8 cellular contexts compared by ENCODE assay signal in genomic region chr6:26216886-26217713, GRCh38.
DNase-seq lines count a peak whose midpoint lies in the region; ATAC-seq and TF ChIP-seq lines count a peak whose summit lies in the region.

No MANE protein-coding gene starts in this region.

- intact Hi-C loops in spleen (cut with DNase I; ENCODE audit: low total_unique reads): no loop called here

- TF ChIP-seq POLR2A in spleen (IDR thresholded peaks at IDR 0.05): peak; percentile 38 to 96 (median 84)

- H3K36me3 ChIP-seq in BJ (ENCODE audit: control insufficient read depth, insufficient read depth, low read length) (no peaks in the 10 kb centered on the region), iPS-15b (ENCODE audit: control insufficient read depth, insufficient read depth, low read length) (no peaks in the 10 kb centered on the region), spleen (no peaks in the 10 kb centered on the region)

- in situ Hi-C loops in KBM-7 (cut with MboI; ENCODE audit: low pct_unique_long_range_greater_than_20kb, low sequenced_read_pairs): no loop called here
- in situ Hi-C loops in astrocyte of the cerebellum (cut with HindIII; ENCODE audit: low sequenced_read_pairs): no loop called here

- TF ChIP-seq CTCF in BJ (IDR thresholded peaks at IDR 0.05; ENCODE audit: insufficient read depth, low read depth, low read length) (peak; percentile 62), astrocyte of the cerebellum (IDR thresholded peaks at IDR 0.05; ENCODE audit: low read depth, low read length, missing control alignments) (peak; percentile 47), spleen (IDR thresholded peaks at IDR 0.05 in 8 of 11, conservative IDR thresholded peaks at IDR 0.05 in 3 of 11) (peak in 9 of 11 experiments; percentile 16 to 60 (median 41))

- peaks cover 9% of the 10 kb centered on the region for H3K4me1 ChIP-seq in iPS-15b (ENCODE audit: control insufficient read depth, insufficient read depth, low read length)
- H3K4me1 ChIP-seq in spleen: peaks cover 0 to 38% (median 20%) of the 10 kb centered on the region in 6 donors

- ATAC-seq in GM19351 (IDR thresholded peaks at IDR 0.05; ENCODE audit: unreplicated experiment): peak; percentile 42

- peak overlapping the region; percentile 94 to 99 (median 97) for H3K27ac ChIP-seq in spleen

- H3K4me3 ChIP-seq in BJ (ENCODE audit: low read depth, low read length): peak overlapping the region; percentile 59
- H3K4me3 ChIP-seq in astrocyte of the cerebellum (ENCODE audit: low read depth, low read length): peak overlapping the region; percentile 62
- H3K4me3 ChIP-seq in iPS-15b (ENCODE audit: low read depth, low read length): peak overlapping the region; percentile 76
- H3K4me3 ChIP-seq in spleen: peak overlapping the region; percentile 15 to 75 (median 42)

- CTCF ChIA-PET in BJ (lab: Yijun Ruan, JAX): interaction anchor here (0.6 to 2.3 kb wide), 14 partner anchors 8 to 379 kb away, joined by 3 to 9 read pairs (median 4); a partner anchor contains a TSS

- POLR2A ChIA-PET in BJ (lab: Charles Lee): interaction anchor here (0.5 to 3.0 kb wide), 27 partner anchors 8 to 1676 kb away, joined by 3 to 74 read pairs (median 11); a partner anchor contains a TSS

- H3K9me3 ChIP-seq in iPS-15b (ENCODE audit: control insufficient read depth, insufficient read depth, low read length): no peaks in the 10 kb centered on the region
- peaks cover 0 to 7% (median 0%) of the 10 kb centered on the region in 8 donors for H3K9me3 ChIP-seq in spleen

- 0 to 1% (median 1%) methylated on average over 27 to 44 of the region's 44 CpGs for WGBS in spleen, 5 donors

- DNase-seq in BJ (ENCODE audit: low read depth) (peak; percentile 48), KBM-7 (peak; percentile 100), T follicular helper cell (ENCODE audit: low read depth) (peak; percentile 61), astrocyte of the cerebellum (ENCODE audit: low read depth) (peak; percentile 75), spleen (peak; percentile 95), KG1 (lab: John Stamatoyannopoulos, UW) (no peak)

- H3K27me3 ChIP-seq in BJ (ENCODE audit: control insufficient read depth, insufficient read depth, low read length) (no peaks in the 10 kb centered on the region), iPS-15b (ENCODE audit: control insufficient read depth, insufficient read depth, low read length) (no peaks in the 10 kb centered on the region), spleen (replicated peaks in 1 of 7) (peaks cover 0 to 11% (median 0%) of the 10 kb centered on the region in 7 donors)

- peak overlapping the region; percentile 92 for H3K9ac ChIP-seq in iPS-15b (ENCODE audit: low read depth, low read length)
